ENCODE assay signal across 26 cellular contexts in the genomic region with DNA sequence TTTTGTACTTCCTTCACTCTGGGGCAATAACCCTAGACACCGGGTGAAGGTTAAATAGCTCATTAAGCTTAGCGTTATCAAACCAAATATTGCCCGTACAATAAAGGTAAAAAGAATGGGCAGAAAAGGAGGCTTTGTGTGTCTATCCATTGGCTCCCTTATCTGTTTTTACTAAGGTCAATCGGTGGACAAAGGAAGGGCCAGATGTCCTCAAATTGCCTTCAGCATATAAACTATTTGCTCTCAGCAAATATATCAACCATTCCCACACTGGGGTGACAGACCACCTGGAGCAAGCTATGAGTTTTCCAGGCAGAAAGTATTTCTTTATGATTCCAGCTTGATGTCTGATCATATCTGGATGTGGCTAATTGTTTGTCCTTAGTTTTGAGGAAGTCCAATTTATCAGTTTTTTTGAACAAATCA.
"Had no signal": no experiment of that assay in that cellular context is flagged by ENCODE, and none has a peak within 500 bp of the region (broad histone marks: within the 10 kb centered on the region; RNA-seq: fewer than 3 reads in every experiment).

No MANE protein-coding gene starts in this region.

- H3K4me3 ChIP-seq: ovary, prostate gland, skin epidermis, thoracic aorta had no signal

- H3K36me3 ChIP-seq: ovary, prostate gland, thoracic aorta had no signal

- H3K9me3 ChIP-seq: ovary, prostate gland, thoracic aorta had no signal

- DNase-seq: activated CD4-positive, alpha-beta T cell treated with anti-CD3 and anti-CD28 coated beads for 48 hours; activated CD4-positive, alpha-beta T cell treated with anti-CD3 and anti-CD28 coated beads, Interleukin-2, amount 50 U/mL, for 48 hours; activated CD8-positive, alpha-beta memory T cell treated with anti-CD3 and anti-CD28 coated beads for 24 hours; activated gamma-delta T cell; activated naive CD4-positive, alpha-beta T cell treated with anti-CD3 and anti-CD28 coated beads, Interleukin-2, amount 10 ng/mL, durations not matched to agents 7 days and 5 days; activated naive CD8-positive, alpha-beta T cell treated with anti-CD3 and anti-CD28 coated beads, Interleukin-2, amount 10 ng/mL, durations not matched to agents 7 days and 5 days; dermis blood vessel endothelial cell; effector CD4-positive, alpha-beta T cell; left ventricle myocardium superior; mammary epithelial cell; naive thymus-derived CD4-positive, alpha-beta T cell; ovary; retina; stimulated activated CD4-positive, alpha-beta T cell treated with anti-CD3 and anti-CD28 coated beads, Interleukin-12 subunit alpha, Interleukin-12 subunit beta, amount 100 ng/mL, for 4 hours; stimulated activated CD4-positive, alpha-beta T cell treated with anti-CD3 and anti-CD28 coated beads, Interleukin-4, amount 100 ng/mL, for 1 hour; T-helper 2 cell; trophoblast cell had no signal

- H3K4me1 ChIP-seq: prostate gland had no signal

- ATAC-seq: activated CD4-positive, CD25-positive, alpha-beta regulatory T cell treated with anti-CD3 and anti-CD28 coated beads, Interleukin-2, amount 50 U/mL, for 24 hours; left ventricle myocardium superior; naive thymus-derived CD4-positive, alpha-beta T cell; sciatic nerve had no signal

- H3K27me3 ChIP-seq: ovary had no signal

- H3K27ac ChIP-seq: ovary, prostate gland, skin epidermis, thoracic aorta had no signal

- FAIRE-seq: astrocyte, colon, frontal cortex, urothelium cell line had no signal
